In the genomic region with DNA sequence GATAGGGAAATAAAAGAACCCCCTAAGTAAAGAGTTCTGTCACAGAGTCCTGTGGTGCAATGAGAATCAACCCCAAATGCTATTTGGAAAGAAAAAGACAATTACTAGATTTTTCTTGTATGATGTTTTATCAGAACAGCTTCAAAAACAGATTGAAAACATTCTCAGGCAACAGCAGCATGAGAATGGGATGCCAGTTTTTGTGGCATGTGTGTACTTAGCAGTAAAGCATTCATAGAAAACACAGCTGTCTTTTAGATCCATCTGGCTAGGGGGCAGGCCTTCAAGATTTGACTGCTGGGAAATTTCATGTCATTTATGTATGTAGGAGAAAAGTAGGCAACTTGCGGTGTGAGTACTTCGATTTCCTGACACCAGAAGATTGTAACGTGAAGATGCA, we compare ENCODE assay signal across 20 cellular contexts.
"Had no signal": no experiment of that assay in that cellular context is flagged by ENCODE, and none has a peak within 500 bp of the region (broad histone marks: within the 10 kb centered on the region; RNA-seq: fewer than 3 reads in every experiment).

No MANE protein-coding gene starts in this region.

- H3K27me3 Mint-ChIP-seq: progenitor cell of endocrine pancreas had no signal

- DNase-seq: islet precursor cell; left ventricle myocardium inferior; mesendoderm; naive thymus-derived CD4-positive, alpha-beta T cell; ovary; right lobe of liver; small intestine; stimulated activated CD4-positive, alpha-beta T cell treated with anti-CD3 and anti-CD28 coated beads, Interleukin-1b, Interleukin-23, amount 100 ng/mL, for 48 hours; stimulated activated CD4-positive, alpha-beta T cell treated with anti-CD3 and anti-CD28 coated beads, Interleukin-2, amount 100 ng/mL, for 48 hours; stimulated activated CD4-positive, alpha-beta T cell treated with anti-CD3 and anti-CD28 coated beads, Interleukin-4, amount 100 ng/mL, for 4 hours; stimulated activated naive B cell treated with anti-CD40 and anti-IgM and Interleukin-4, amounts not matched to agents 10 μg/mL and 1 μg/mL and 100 μg/mL, for 72 hours; stimulated activated naive CD8-positive, alpha-beta T cell treated with anti-CD3 and anti-CD28 coated beads, Interleukin-15, Interleukin-2, amounts not matched to agents 100 U/mL and 50 U/mL, for 24 hours; stomach; testis; thyroid gland; transverse colon; upper lobe of left lung had no signal

- H3K27ac Mint-ChIP-seq: mesothelial cell of epicardium; naive thymus-derived CD4-positive, alpha-beta T cell; natural killer cell treated with Interleukin-12 subunit alpha and Interleukin-12 subunit beta and Interleukin-15 and Interleukin-18, amount 100 ng/mL, for 72 hours; progenitor cell of endocrine pancreas; stimulated activated naive B cell treated with anti-CD40 and anti-IgM and Interleukin-4, amounts not matched to agents 10 μg/mL and 1 μg/mL and 100 μg/mL, for 72 hours had no signal

- H3K36me3 Mint-ChIP-seq: mesothelial cell of epicardium; natural killer cell treated with Interleukin-12 subunit alpha and Interleukin-12 subunit beta and Interleukin-15 and Interleukin-18, amount 100 ng/mL, for 72 hours had no signal

- H3K4me1 Mint-ChIP-seq: mesothelial cell of epicardium had no signal

- H3K4me3 Mint-ChIP-seq: mesothelial cell of epicardium; naive thymus-derived CD4-positive, alpha-beta T cell; natural killer cell treated with Interleukin-12 subunit alpha and Interleukin-12 subunit beta and Interleukin-15 and Interleukin-18, amount 100 ng/mL, for 72 hours; stimulated activated naive B cell treated with anti-CD40 and anti-IgM and Interleukin-4, amounts not matched to agents 10 μg/mL and 1 μg/mL and 100 μg/mL, for 72 hours had no signal
